Comparison of ENCODE assay signal across 13 cellular contexts in genomic region chr17:37124825-37125181, GRCh38.
"Had no signal": no experiment of that assay in that cellular context is flagged by ENCODE, and none has a peak within 500 bp of the region (broad histone marks: within the 10 kb centered on the region; RNA-seq: fewer than 3 reads in every experiment).

No MANE protein-coding gene starts in this region.

- H3K27ac Mint-ChIP-seq: activated naive CD4-positive, alpha-beta T cell treated with anti-CD3 and anti-CD28 coated beads, Interleukin-2, amount 50 U/mL, for 24 hours; stimulated activated effector memory CD8-positive, alpha-beta T cell treated with anti-CD3 and anti-CD28 coated beads, Interleukin-12 subunit alpha, Interleukin-12 subunit beta, amount 100 ng/mL, for 72 hours; T-helper 2 cell treated with Interferon-gamma antibody and Interleukin-4, amounts not matched to agents 5 μg/mL and 100 μg/mL, for 36 hours had no signal

- H3K27ac ChIP-seq: colonic mucosa, tibial artery had no signal

- ATAC-seq: esophagus mucosa; stimulated activated effector memory CD8-positive, alpha-beta T cell treated with anti-CD3 and anti-CD28 coated beads, Interleukin-12 subunit alpha, Interleukin-12 subunit beta, amount 100 ng/mL, for 72 hours had no signal

- DNase-seq: activated CD4-positive, alpha-beta T cell treated with anti-CD3 and anti-CD28 coated beads, Interleukin-2, amount 50 U/mL, for 4 hours; activated CD4-positive, CD25-positive, alpha-beta regulatory T cell treated with anti-CD3 and anti-CD28 coated beads, Interleukin-2, amount 50 U/mL, for 72 hours; activated effector memory CD4-positive, alpha-beta T cell treated with Interleukin-2 at 50 U/mL for 16 hours; activated T-cell treated with anti-CD3 and anti-CD28 coated beads, Interleukin-2, amount 50 U/mL, for 1 hour; central memory CD4-positive, alpha-beta T cell; colonic mucosa; islet precursor cell; stimulated activated CD4-positive, alpha-beta T cell treated with anti-CD3 and anti-CD28 coated beads, Interleukin-12 subunit alpha, Interleukin-12 subunit beta, amount 100 ng/mL, for 4 hours; tibial artery had no signal

- H3K4me3 ChIP-seq: colonic mucosa, tibial artery had no signal

- H3K4me3 Mint-ChIP-seq: activated naive CD4-positive, alpha-beta T cell treated with anti-CD3 and anti-CD28 coated beads, Interleukin-2, amount 50 U/mL, for 24 hours; stimulated activated effector memory CD8-positive, alpha-beta T cell treated with anti-CD3 and anti-CD28 coated beads, Interleukin-12 subunit alpha, Interleukin-12 subunit beta, amount 100 ng/mL, for 72 hours; T-helper 2 cell treated with Interferon-gamma antibody and Interleukin-4, amounts not matched to agents 5 μg/mL and 100 μg/mL, for 36 hours had no signal

- H3K4me1 Mint-ChIP-seq: activated naive CD4-positive, alpha-beta T cell treated with anti-CD3 and anti-CD28 coated beads, Interleukin-2, amount 50 U/mL, for 24 hours; stimulated activated effector memory CD8-positive, alpha-beta T cell treated with anti-CD3 and anti-CD28 coated beads, Interleukin-12 subunit alpha, Interleukin-12 subunit beta, amount 100 ng/mL, for 72 hours had no signal

- H3K27me3 ChIP-seq: colonic mucosa, tibial artery had no signal

- H3K9me3 ChIP-seq: colonic mucosa, tibial artery had no signal

- H3K4me1 ChIP-seq: colonic mucosa, tibial artery had no signal

- H3K27me3 Mint-ChIP-seq: activated naive CD4-positive, alpha-beta T cell treated with anti-CD3 and anti-CD28 coated beads, Interleukin-2, amount 50 U/mL, for 24 hours had no signal

- H3K9me3 Mint-ChIP-seq: activated naive CD4-positive, alpha-beta T cell treated with anti-CD3 and anti-CD28 coated beads, Interleukin-2, amount 50 U/mL, for 24 hours; stimulated activated effector memory CD8-positive, alpha-beta T cell treated with anti-CD3 and anti-CD28 coated beads, Interleukin-12 subunit alpha, Interleukin-12 subunit beta, amount 100 ng/mL, for 72 hours; T-helper 2 cell treated with Interferon-gamma antibody and Interleukin-4, amounts not matched to agents 5 μg/mL and 100 μg/mL, for 36 hours had no signal
